18 cellular contexts compared by ENCODE assay signal in the genomic region with DNA sequence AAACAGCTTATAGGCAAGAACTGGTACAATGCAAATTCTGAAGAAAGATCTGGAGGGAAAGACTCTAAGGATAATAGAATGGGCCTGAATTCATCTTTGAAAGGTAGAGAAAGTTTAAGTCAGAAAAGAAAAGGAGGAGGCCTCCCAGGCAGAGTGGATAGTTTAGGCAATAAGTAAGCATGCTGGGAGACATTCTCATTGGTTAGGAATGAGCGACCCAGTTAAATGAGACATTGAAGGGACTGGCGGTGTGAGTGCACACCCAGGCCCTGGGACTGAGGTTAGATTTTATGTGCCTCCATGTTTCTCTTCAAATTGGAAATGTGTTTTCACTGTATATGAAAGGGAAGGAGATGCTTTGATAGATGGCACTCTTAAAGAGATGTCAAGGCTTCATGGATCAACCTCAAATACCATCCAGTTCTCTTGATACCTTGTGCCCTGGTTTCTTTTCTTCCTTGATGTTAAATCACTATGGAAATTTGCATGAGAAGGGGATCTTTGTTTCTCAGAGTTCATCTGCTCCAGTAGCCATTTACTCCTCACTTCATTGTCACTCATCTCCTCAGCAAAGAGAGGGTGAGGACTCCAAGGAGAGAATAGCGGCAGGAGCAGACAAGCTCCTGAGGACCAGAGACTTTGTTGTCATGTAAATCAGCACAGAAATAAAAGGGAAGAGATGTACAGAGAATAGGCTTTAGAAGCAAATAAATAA.
"Had no signal": no experiment of that assay in that cellular context is flagged by ENCODE, and none has a peak within 500 bp of the region (broad histone marks: within the 10 kb centered on the region; RNA-seq: fewer than 3 reads in every experiment).

No MANE protein-coding gene starts in this region.

- H3K36me3 Mint-ChIP-seq: activated naive CD4-positive, alpha-beta T cell treated with anti-CD3 and anti-CD28 coated beads, Interleukin-2, amount 10 ng/mL, durations not matched to agents 7 days and 5 days; naive B cell; stimulated activated naive B cell treated with anti-CD40 and anti-IgM and Interleukin-4, amounts not matched to agents 10 μg/mL and 1 μg/mL and 100 μg/mL, for 72 hours had no signal

- H3K27ac ChIP-seq: adrenal gland, dorsolateral prefrontal cortex, lower lobe of right lung, psoas muscle, right lobe of liver, spleen had no signal

- FAIRE-seq: TTC549 had no signal

- H3K4me1 Mint-ChIP-seq: activated naive CD4-positive, alpha-beta T cell treated with anti-CD3 and anti-CD28 coated beads, Interleukin-2, amount 10 ng/mL, durations not matched to agents 7 days and 5 days; naive B cell; stimulated activated naive B cell treated with anti-CD40 and anti-IgM and Interleukin-4, amounts not matched to agents 10 μg/mL and 1 μg/mL and 100 μg/mL, for 72 hours had no signal

- H3K9me3 ChIP-seq: adrenal gland, lower lobe of right lung, psoas muscle, right lobe of liver, spleen had no signal

- H3K4me1 ChIP-seq: adrenal gland, lower lobe of right lung, psoas muscle, right lobe of liver, spleen had no signal

- H3K27me3 Mint-ChIP-seq: activated naive CD4-positive, alpha-beta T cell treated with anti-CD3 and anti-CD28 coated beads, Interleukin-2, amount 10 ng/mL, durations not matched to agents 7 days and 5 days; naive B cell; stimulated activated naive B cell treated with anti-CD40 and anti-IgM and Interleukin-4, amounts not matched to agents 10 μg/mL and 1 μg/mL and 100 μg/mL, for 72 hours had no signal

- H3K4me3 Mint-ChIP-seq: activated naive CD4-positive, alpha-beta T cell treated with anti-CD3 and anti-CD28 coated beads, Interleukin-2, amount 10 ng/mL, durations not matched to agents 7 days and 5 days; naive B cell; stimulated activated naive B cell treated with anti-CD40 and anti-IgM and Interleukin-4, amounts not matched to agents 10 μg/mL and 1 μg/mL and 100 μg/mL, for 72 hours; T-helper 1 cell treated with Interleukin-12 subunit alpha and Interleukin-12 subunit beta and Interleukin-4 antibody, amounts not matched to agents 30 μg/mL and 1 μg/mL, for 36 hours had no signal

- H3K4me3 ChIP-seq: adrenal gland, dorsolateral prefrontal cortex, lower lobe of right lung, psoas muscle, right lobe of liver, spleen had no signal

- H3K27me3 ChIP-seq: adrenal gland, dorsolateral prefrontal cortex, right lobe of liver, spleen had no signal

- DNase-seq: activated naive CD4-positive, alpha-beta T cell treated with anti-CD3 and anti-CD28 coated beads, Interleukin-2, amount 10 ng/mL, durations not matched to agents 7 days and 5 days; adrenal gland; dorsolateral prefrontal cortex; hypothalamus; left cardiac atrium; lower lobe of right lung; midbrain; naive B cell; occipital lobe; psoas muscle; right lobe of liver; spleen; stimulated activated CD4-positive, alpha-beta T cell treated with anti-CD3 and anti-CD28 coated beads, Interleukin-1b, Interleukin-23, amount 100 ng/mL, for 48 hours; stimulated activated naive B cell treated with anti-CD40 and anti-IgM and Interleukin-4, amounts not matched to agents 10 μg/mL and 1 μg/mL and 100 μg/mL, for 72 hours; trophoblast cell had no signal

- H3K36me3 ChIP-seq: adrenal gland, lower lobe of right lung, right lobe of liver, spleen had no signal

- H3K27ac Mint-ChIP-seq: activated naive CD4-positive, alpha-beta T cell treated with anti-CD3 and anti-CD28 coated beads, Interleukin-2, amount 10 ng/mL, durations not matched to agents 7 days and 5 days; activated T-helper 2 cell treated with anti-CD3 and anti-CD28 coated beads, Interferon-gamma antibody, Interleukin-2, Interleukin-4, amounts not matched to agents 10 μg/mL and 5 μg/mL and 100 μg/mL, durations not matched to agents 14 hours and 24 hours and 36 hours; naive B cell; stimulated activated naive B cell treated with anti-CD40 and anti-IgM and Interleukin-4, amounts not matched to agents 10 μg/mL and 1 μg/mL and 100 μg/mL, for 72 hours; T-helper 1 cell treated with Interleukin-12 subunit alpha and Interleukin-12 subunit beta and Interleukin-4 antibody, amounts not matched to agents 30 μg/mL and 1 μg/mL, for 36 hours had no signal
